ENCODE assay signal across 17 cellular contexts in the genomic region with DNA sequence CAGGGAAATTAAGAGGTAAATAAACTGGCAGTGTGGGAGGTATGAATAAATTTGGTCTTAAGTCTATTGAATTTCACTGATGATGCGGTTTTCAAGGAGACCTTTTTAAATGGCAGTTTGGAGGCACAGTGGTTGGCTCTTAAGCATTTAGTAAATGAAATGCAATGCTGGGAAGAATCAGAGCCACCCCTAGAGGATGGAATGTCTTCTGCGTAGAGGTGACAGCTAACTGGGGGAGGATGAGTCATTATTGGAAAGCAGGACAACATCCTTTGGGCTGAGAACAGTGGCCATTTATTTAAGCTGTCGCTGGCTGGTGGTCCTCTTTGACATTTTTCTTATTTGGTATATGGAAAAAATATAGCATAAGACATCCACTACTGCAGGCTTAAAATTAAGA.
DNase-seq lines count a peak whose midpoint lies in the region; FAIRE-seq and TF ChIP-seq lines count a peak whose summit lies in the region.
"Had no signal": no experiment of that assay in that cellular context is flagged by ENCODE, and none has a peak within 500 bp of the region (broad histone marks: within the 10 kb centered on the region; RNA-seq: fewer than 3 reads in every experiment).

No MANE protein-coding gene starts in this region.

- no peak for FAIRE-seq in astrocyte (lab: Jason Lieb, UNC)
- FAIRE-seq: H54 had no signal

- H3K4me2 ChIP-seq in astrocyte (ENCODE audit: low read length) = no peak overlapping the region

- no peaks in the 10 kb centered on the region for H3K79me2 ChIP-seq in astrocyte (ENCODE audit: insufficient read depth, low read length)

- no peak overlapping the region for H3K27ac ChIP-seq in astrocyte (ENCODE audit: low read depth, low read length)
- H3K27ac ChIP-seq: colonic mucosa, skin epidermis, thoracic aorta had no signal

- H3K27me3 Mint-ChIP-seq in astrocyte (ENCODE audit: low read depth, unreplicated experiment) = no peaks in the 10 kb centered on the region
- H3K27me3 Mint-ChIP-seq: activated naive CD8-positive, alpha-beta T cell treated with anti-CD3 and anti-CD28 coated beads, Interleukin-2, amount 50 U/mL, for 24 hours had no signal

- H3K36me3 ChIP-seq in astrocyte (ENCODE audit: insufficient read depth, low read length) = no peaks in the 10 kb centered on the region
- H3K36me3 ChIP-seq: colonic mucosa, thoracic aorta had no signal

- peak; percentile 12 for DNase-seq in DMS53 treated with DMSO at 0.1 percent for 48 hours (lab: John Stamatoyannopoulos, UW; ENCODE audit: unreplicated experiment)
- peak; percentile 12 for DNase-seq in HT-29 (ENCODE audit: low spot score)
- DNase-seq in astrocyte (ENCODE audit: low read depth) = no peak
- peak; percentile 5 for DNase-seq in left kidney (ENCODE audit: low read depth, low spot score)
- DNase-seq in GOT3 (lab: John Stamatoyannopoulos, UW) = no peak
- DNase-seq in mucosa of gallbladder (ENCODE audit: low spot score) = no peak
- DNase-seq in pons (ENCODE audit: low spot score) = no peak
- DNase-seq: activated naive CD8-positive, alpha-beta T cell treated with anti-CD3 and anti-CD28 coated beads, Interleukin-2, amount 50 U/mL, for 24 hours; colonic mucosa; COR-L47; kidney glomerular epithelial cell; NCI-H226; SIG-M5 had no signal

- H4K20me1 ChIP-seq in astrocyte (ENCODE audit: insufficient read depth, low read length) = no peaks in the 10 kb centered on the region

- no peaks in the 10 kb centered on the region for H3K9me3 Mint-ChIP-seq in astrocyte (ENCODE audit: unreplicated experiment)
- H3K9me3 Mint-ChIP-seq: nephron had no signal

- H3K4me1 ChIP-seq in astrocyte (ENCODE audit: insufficient read depth, low read length) = no peaks in the 10 kb centered on the region
- H3K4me1 ChIP-seq: colonic mucosa had no signal

- no peak overlapping the region for H3K9ac ChIP-seq in astrocyte (ENCODE audit: low read length)

- H3K27ac Mint-ChIP-seq in astrocyte (ENCODE audit: unreplicated experiment) = no peak overlapping the region
- H3K27ac Mint-ChIP-seq: activated naive CD8-positive, alpha-beta T cell treated with anti-CD3 and anti-CD28 coated beads, Interleukin-2, amount 50 U/mL, for 24 hours; nephron had no signal

- H3K4me3 ChIP-seq in astrocyte (ENCODE audit: insufficient read depth, low read depth, low read length) = no peak overlapping the region
- H3K4me3 ChIP-seq: colonic mucosa, skin epidermis, thoracic aorta had no signal

- no peaks in the 10 kb centered on the region for H3K27me3 ChIP-seq in astrocyte (ENCODE audit: insufficient read depth, low read length)
- H3K27me3 ChIP-seq: colonic mucosa had no signal

- H3K9me3 ChIP-seq in astrocyte (ENCODE audit: insufficient read depth, low read depth, low read length) = no peaks in the 10 kb centered on the region
- H3K9me3 ChIP-seq: colonic mucosa, thoracic aorta had no signal

- TF ChIP-seq CTCF in astrocyte (IDR thresholded peaks at IDR 0.05; ENCODE audit: insufficient read depth, low read depth, low read length) = peak; percentile 11

- no peaks in the 10 kb centered on the region for H3K36me3 Mint-ChIP-seq in astrocyte (ENCODE audit: low read depth, unreplicated experiment)

- H2AFZ ChIP-seq in astrocyte (ENCODE audit: low read depth, low read length) = no peak overlapping the region

- H3K4me1 Mint-ChIP-seq in astrocyte (ENCODE audit: low read depth, unreplicated experiment) = no peaks in the 10 kb centered on the region
- H3K4me1 Mint-ChIP-seq: activated naive CD8-positive, alpha-beta T cell treated with anti-CD3 and anti-CD28 coated beads, Interleukin-2, amount 50 U/mL, for 24 hours had no signal

- H3K4me3 Mint-ChIP-seq in astrocyte (ENCODE audit: unreplicated experiment) = no peak overlapping the region
- H3K4me3 Mint-ChIP-seq: activated naive CD8-positive, alpha-beta T cell treated with anti-CD3 and anti-CD28 coated beads, Interleukin-2, amount 50 U/mL, for 24 hours; nephron had no signal

Comparison
In these comparisons a context has a peak if more than half of its experiments do, and no peak if none do; other contexts are left out.
1. DNase-seq: peak in DMS53 treated with DMSO at 0.1 percent for 48 hours (single experiment), HT-29 (single experiment) and left kidney (single experiment); none in astrocyte (single experiment), GOT3 (single experiment), mucosa of gallbladder (single experiment) and pons (single experiment).